In the genomic region with DNA sequence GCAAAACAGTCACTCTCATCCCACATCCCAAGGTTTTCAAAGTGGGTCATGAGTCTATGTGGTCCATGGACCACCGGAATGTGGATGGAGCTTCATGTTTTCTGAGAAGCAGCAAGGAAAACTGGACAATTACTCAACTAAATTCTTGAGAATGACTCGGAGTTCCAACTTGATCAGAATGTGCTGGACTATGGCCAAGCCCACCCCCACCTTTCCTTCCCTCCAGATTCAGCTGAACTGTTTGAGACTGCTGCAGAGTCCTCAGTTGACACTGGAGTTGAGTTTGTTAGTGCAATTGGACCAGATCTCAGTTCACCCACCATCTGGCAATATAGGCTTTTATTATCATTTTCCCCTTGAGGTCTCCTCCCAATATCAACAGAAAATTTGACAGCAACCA, we compare ENCODE assay signal across 1 cellular context.
TF ChIP-seq lines count a peak whose summit lies in the region.

No MANE protein-coding gene starts in this region.

TF ChIP-seq in IMR-90, 13 proteins besides CTCF, POLR2A, EP300 and RAD21 (continued from another document):
- TF ChIP-seq, protein P1, sequence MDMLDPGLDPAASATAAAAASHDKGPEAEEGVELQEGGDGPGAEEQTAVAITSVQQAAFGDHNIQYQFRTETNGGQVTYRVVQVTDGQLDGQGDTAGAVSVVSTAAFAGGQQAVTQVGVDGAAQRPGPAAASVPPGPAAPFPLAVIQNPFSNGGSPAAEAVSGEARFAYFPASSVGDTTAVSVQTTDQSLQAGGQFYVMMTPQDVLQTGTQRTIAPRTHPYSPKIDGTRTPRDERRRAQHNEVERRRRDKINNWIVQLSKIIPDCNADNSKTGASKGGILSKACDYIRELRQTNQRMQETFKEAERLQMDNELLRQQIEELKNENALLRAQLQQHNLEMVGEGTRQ (IDR thresholded peaks at IDR 0.05; ENCODE audit: low read depth, low read length), result no peak
TF ChIP-seq in IMR-90: peak in this region for 0.
